ENCODE assay signal across 11 cellular contexts in the genomic region with DNA sequence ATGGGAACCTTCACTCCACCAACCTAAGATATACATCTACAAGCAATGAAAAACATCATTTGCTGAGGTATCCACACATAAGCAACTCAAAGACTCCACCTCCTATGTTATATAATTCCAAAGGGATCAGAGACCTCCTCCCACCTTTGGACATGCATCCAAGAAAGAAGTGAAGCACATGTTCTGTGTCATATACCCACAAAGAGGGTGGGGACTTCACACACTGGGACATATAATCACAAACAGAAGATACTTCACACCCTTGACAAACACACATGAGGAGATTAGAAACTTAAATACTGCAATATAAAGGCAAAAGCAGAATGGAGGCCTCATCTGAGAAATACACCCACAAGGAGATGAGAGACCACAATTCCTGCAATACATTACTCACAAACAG. TPM values are rescaled to one million over a fixed set of nuclear protein-coding genes. Genes with fewer than 3 reads are reported as not detected.
"Had no signal": no experiment of that assay in that cellular context is flagged by ENCODE, and none has a peak within 500 bp of the region (broad histone marks: within the 10 kb centered on the region; RNA-seq: fewer than 3 reads in every experiment).

No MANE protein-coding gene starts in this region.

- H3K27ac Mint-ChIP-seq: GM23338, H9, HFFc6 had no signal

- H3K4me1 ChIP-seq: HAP-1 had no signal

- H3K4me1 Mint-ChIP-seq: GM23338, H9 had no signal

- H3K4me3 ChIP-seq: GM23248, GM23338, HAP-1 had no signal

- H3K9me3 Mint-ChIP-seq: GM23338, HFFc6 had no signal

- ATAC-seq: GM23338, HCT116 had no signal

- H3K27ac ChIP-seq: GM23248 had no signal

- H3K9me3 ChIP-seq: HAP-1 had no signal

- H3K4me3 Mint-ChIP-seq: GM23338, H9, HFFc6 had no signal

- DNase-seq: GM23248, GOT3, H7, H9, HCEC 1CT, HFFc6 had no signal

- H3K36me3 ChIP-seq: HAP-1 had no signal

RNA-seq across cellular contexts. Expression of gene WAS, which starts 38.3 kb away (rescaled TPM):
- total RNA-seq: GM23248 had no signal
- polyA plus RNA-seq: GM23248 had no signal

RNA-seq across cellular contexts. Expression of gene GLOD5, which starts 39.6 kb away (rescaled TPM):
- total RNA-seq: GM23248, GM23338, H1, H4, H7, H9, HFFc6 had no signal
- polyA plus RNA-seq: GM23248, GM23338 had no signal
